22 cellular contexts compared by ENCODE assay signal in genomic region chr4:73576366-73576765, GRCh38. TPM values are rescaled to one million over a fixed set of nuclear protein-coding genes. Genes with fewer than 3 reads are reported as not detected.
DNase-seq lines count a peak whose midpoint lies in the region; ATAC-seq and TF ChIP-seq lines count a peak whose summit lies in the region.
"Had no signal": no experiment of that assay in that cellular context is flagged by ENCODE, and none has a peak within 500 bp of the region (broad histone marks: within the 10 kb centered on the region; RNA-seq: fewer than 3 reads in every experiment).

No MANE protein-coding gene starts in this region.

- ATAC-seq in Right ventricle myocardium inferior: no peak
- ATAC-seq: natural killer cell treated with Interleukin-12 subunit alpha and Interleukin-12 subunit beta and Interleukin-15 and Interleukin-18, amount 100 ng/mL, for 72 hours; stimulated activated effector memory CD8-positive, alpha-beta T cell treated with anti-CD3 and anti-CD28 coated beads, Interleukin-12 subunit alpha, Interleukin-12 subunit beta, amount 100 ng/mL, for 72 hours had no signal

- H3K27me3 ChIP-seq in ACC112 (ENCODE audit: insufficient read depth, low read length) (no peaks in the 10 kb centered on the region), Karpas-422 (ENCODE audit: low read length) (no peaks in the 10 kb centered on the region), SU-DHL-6 (ENCODE audit: low read length) (no peaks in the 10 kb centered on the region), PC-9 (ENCODE audit: insufficient read depth, low read depth) (no peaks in the 10 kb centered on the region)
- H3K27me3 ChIP-seq: BLaER1, brain microvascular endothelial cell, suprapubic skin had no signal

- intact Hi-C loops in PC-9 (cut with micrococcal nuclease; ENCODE audit: unreplicated experiment): loop anchor here (10.0 kb wide), 1 partner anchor 232 kb away; no protein-coding TSS in a partner anchor
- intact Hi-C loops in Right ventricle myocardium inferior (cut with DNase I): no loop called here

- CTCF ChIA-PET in PC-9 (lab: Charles Lee): no interaction called here

- no peaks in the 10 kb centered on the region for H4K20me1 ChIP-seq in Karpas-422 (ENCODE audit: insufficient read depth, low read depth, low read length)
- no peaks in the 10 kb centered on the region for H4K20me1 ChIP-seq in SU-DHL-6 (ENCODE audit: low read depth, low read length)
- no peaks in the 10 kb centered on the region for H4K20me1 ChIP-seq in PC-9 (ENCODE audit: insufficient read depth)
- H4K20me1 ChIP-seq: BLaER1 had no signal

- no TSS peak for BruUV-seq in PC-9 (replicated peaks; lab: Mats Ljungman, UMichigan)

- H3K4me1 ChIP-seq in ACC112 (ENCODE audit: control insufficient read depth, insufficient read depth, low read length, unreplicated experiment): peaks cover 22% of the 10 kb centered on the region
- peaks cover 41% of the 10 kb centered on the region for H3K4me1 ChIP-seq in Karpas-422 (ENCODE audit: low read length)
- H3K4me1 ChIP-seq in PC-9 (replicated peaks; ENCODE audit: insufficient read depth): no peaks in the 10 kb centered on the region
- H3K4me1 ChIP-seq: BLaER1, Caco-2 had no signal

- H3K9me3 ChIP-seq in Karpas-422 (ENCODE audit: low read length) (no peaks in the 10 kb centered on the region), SU-DHL-6 (ENCODE audit: insufficient read depth, low read length) (no peaks in the 10 kb centered on the region), PC-9 (ENCODE audit: insufficient read depth, low read depth) (no peaks in the 10 kb centered on the region)
- H3K9me3 ChIP-seq: BLaER1, Caco-2, suprapubic skin had no signal

- no peak overlapping the region for H3K9ac ChIP-seq in Karpas-422 (ENCODE audit: low read length)
- no peak overlapping the region for H3K9ac ChIP-seq in SU-DHL-6 (ENCODE audit: low read length)
- H3K9ac ChIP-seq: BLaER1 had no signal

- H3K4me3 ChIP-seq in ACC112 (ENCODE audit: low read depth, low read length): peak overlapping the region; percentile 27
- no peak overlapping the region for H3K4me3 ChIP-seq in Karpas-422 (ENCODE audit: low read length)
- H3K4me3 ChIP-seq in SU-DHL-6 (ENCODE audit: insufficient read depth, low read length, poor library complexity, severe bottlenecking): no peak overlapping the region
- H3K4me3 ChIP-seq in fibroblast of mammary gland (ENCODE audit: control insufficient read depth, low read depth, low read length): no peak overlapping the region
- no peak overlapping the region for H3K4me3 ChIP-seq in PC-9
- H3K4me3 ChIP-seq: BLaER1, suprapubic skin had no signal

- H2AFZ ChIP-seq in ACC112 (ENCODE audit: low read length, unreplicated experiment): no peak overlapping the region
- peak overlapping the region; percentile 17; the same call in 1 of the 2 replicates for H2AFZ ChIP-seq in Karpas-422 (ENCODE audit: low read length)
- no peak overlapping the region for H2AFZ ChIP-seq in SU-DHL-6 (ENCODE audit: low read depth, low read length, severe bottlenecking)
- H2AFZ ChIP-seq in PC-9: no peak overlapping the region

- H3K79me2 ChIP-seq in ACC112 (ENCODE audit: control insufficient read depth, insufficient read depth, low read length, unreplicated experiment) (no peaks in the 10 kb centered on the region), Karpas-422 (ENCODE audit: low read length) (no peaks in the 10 kb centered on the region), SU-DHL-6 (ENCODE audit: insufficient read depth, low read length) (no peaks in the 10 kb centered on the region), PC-9 (ENCODE audit: low read depth) (no peaks in the 10 kb centered on the region)

- no peaks in the 10 kb centered on the region for H3K9me2 ChIP-seq in Karpas-422 (replicated peaks; ENCODE audit: insufficient read depth, low read length)
- no peaks in the 10 kb centered on the region for H3K9me2 ChIP-seq in SU-DHL-6 (replicated peaks; ENCODE audit: insufficient read depth, low read length)
- H3K9me2 ChIP-seq in PC-9 (ENCODE audit: insufficient read depth): no peaks in the 10 kb centered on the region

- H3K27ac ChIP-seq in ACC112 (ENCODE audit: low read depth, low read length) (peak overlapping the region; percentile 18; the same call in 1 of the 2 replicates), Karpas-422 (ENCODE audit: low read length) (peak overlapping the region; percentile 80), SU-DHL-6 (ENCODE audit: low read depth, low read length) (peak overlapping the region; percentile 66), PC-9 (no peak overlapping the region)
- H3K27ac ChIP-seq: BLaER1, brain microvascular endothelial cell, RWPE1, suprapubic skin had no signal

- DNase-seq in Karpas-422: no peak
- peak; percentile 73 for DNase-seq in fibroblast of mammary gland (ENCODE audit: low read depth)
- no peak for DNase-seq in PC-9
- DNase-seq in NCI-H69 (lab: John Stamatoyannopoulos, UW): no peak
- no peak for DNase-seq in Right ventricle myocardium inferior (ENCODE audit: missing footprints)
- no peak for DNase-seq in SW480 (ENCODE audit: low spot score)
- DNase-seq: activated CD4-positive, alpha-beta T cell treated with anti-CD3 and anti-CD28 coated beads for 1 hour; brain microvascular endothelial cell; Caco-2; NCI-H187 treated with DMSO at 0.1 percent for 48 hours; NCI-H82; SW 1271 had no signal

- H3F3A ChIP-seq in SU-DHL-6 (ENCODE audit: insufficient read depth): peaks cover 9% of the 10 kb centered on the region; the same call in 1 of the 2 replicates
- H3F3A ChIP-seq in PC-9 (ENCODE audit: insufficient read depth, low read depth): no peaks in the 10 kb centered on the region

- H3K4me2 ChIP-seq in Karpas-422 (ENCODE audit: low read depth, low read length, poor library complexity, severe bottlenecking) (no peak overlapping the region), SU-DHL-6 (ENCODE audit: low read depth, low read length, poor library complexity, severe bottlenecking) (peak overlapping the region; percentile 34), PC-9 (no peak overlapping the region)
- H3K4me2 ChIP-seq: BLaER1 had no signal

- H3K36me3 ChIP-seq in ACC112 (ENCODE audit: insufficient read depth, low read length): no peaks in the 10 kb centered on the region
- no peaks in the 10 kb centered on the region for H3K36me3 ChIP-seq in Karpas-422 (ENCODE audit: insufficient read depth, low read length)
- no peaks in the 10 kb centered on the region for H3K36me3 ChIP-seq in SU-DHL-6 (ENCODE audit: low read length)
- H3K36me3 ChIP-seq in PC-9 (ENCODE audit: low read depth): no peaks in the 10 kb centered on the region
- H3K36me3 ChIP-seq: BLaER1, brain microvascular endothelial cell, suprapubic skin had no signal

- TF ChIP-seq CTCF in SU-DHL-6 (IDR thresholded peaks at IDR 0.05; ENCODE audit: insufficient read depth, low read length, poor library complexity, severe bottlenecking) (no peak), fibroblast of mammary gland (conservative IDR thresholded peaks at IDR 0.05; ENCODE audit: control insufficient read depth, insufficient read depth, low read depth, low read length) (no peak), PC-9 (conservative IDR thresholded peaks at IDR 0.05) (no peak)

- POLR2A ChIA-PET in PC-9 (lab: Charles Lee; ENCODE audit: unreplicated experiment): no interaction called here

RNA-seq across cellular contexts. Expression of gene RASSF6, which starts 43.9 kb away (rescaled TPM):
- total RNA-seq in Karpas-422 (2014; rRNA removed; shearing (Covaris generic); ENCODE audit: low replicate concordance): 2.9 and 7.4 TPM in 2 replicates
- total RNA-seq in PC-9 (2021): 0.40 and 0.59 TPM in 2 replicates
- not detected for total RNA-seq in Right ventricle myocardium inferior
- total RNA-seq: Daoy; endothelial cell of umbilical vein; M059J; natural killer cell treated with Interleukin-12 subunit alpha and Interleukin-12 subunit beta and Interleukin-15 and Interleukin-18, amount 100 ng/mL, for 72 hours had no signal
